In the genomic region with DNA sequence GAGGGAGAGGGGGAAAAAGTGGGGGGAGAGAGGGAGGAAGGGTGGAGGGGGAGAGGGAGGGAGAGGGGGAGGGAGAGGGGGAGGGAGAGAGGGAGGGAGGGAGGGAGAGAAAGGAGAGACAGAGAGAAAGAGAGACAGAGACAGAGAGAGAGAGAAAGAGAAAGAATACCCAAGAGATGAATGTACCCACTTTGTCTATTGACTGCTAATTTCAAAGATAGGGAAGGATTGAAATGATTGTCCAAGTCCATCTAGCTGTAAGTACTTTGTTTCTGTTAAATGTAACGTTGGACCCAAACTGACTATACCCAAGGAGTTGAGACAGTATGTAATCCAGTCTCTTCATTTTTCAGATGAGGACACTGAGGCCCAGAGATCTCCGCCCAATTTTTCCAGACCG, we compare ENCODE assay signal across 35 cellular contexts.
DNase-seq lines count a peak whose midpoint lies in the region; ATAC-seq, FAIRE-seq and TF ChIP-seq lines count a peak whose summit lies in the region.
"Had no signal": no experiment of that assay in that cellular context is flagged by ENCODE, and none has a peak within 500 bp of the region (broad histone marks: within the 10 kb centered on the region; RNA-seq: fewer than 3 reads in every experiment).

No MANE protein-coding gene starts in this region.

- CTCF ChIA-PET in HepG2 (lab: Yijun Ruan, JAX; ENCODE audit: low intra/inter-chr PET ratio, low total read pairs): no interaction called here
- CTCF ChIA-PET in K562 (lab: Yijun Ruan, JAX; ENCODE audit: low intra/inter-chr PET ratio): no interaction called here

- peaks cover 11% of the 10 kb centered on the region; the same call in 1 of the 3 replicates for H3K36me3 Mint-ChIP-seq in GM23338 (ENCODE audit: low read depth)
- H3K36me3 Mint-ChIP-seq: CD14-positive monocyte; CD4-positive, alpha-beta memory T cell; CD4-positive, CD25-positive, alpha-beta regulatory T cell; CD8-positive, alpha-beta memory T cell; CD8-positive, alpha-beta T cell had no signal

- H3K4me1 ChIP-seq in HepG2 (ENCODE audit: insufficient read depth, low read length): no peaks in the 10 kb centered on the region
- H3K4me1 ChIP-seq in right lobe of liver: no peaks in the 10 kb centered on the region
- H3K4me1 ChIP-seq in GM23338 (ENCODE audit: insufficient read depth): no peaks in the 10 kb centered on the region
- H3K4me1 ChIP-seq in K562 (replicated peaks in 1 of 2; ENCODE audit: control insufficient read depth in 2 of 2, insufficient read depth in 2 of 2, low read length in 2 of 2): no peaks in the 10 kb centered on the region
- H3K4me1 ChIP-seq: A549; BE2C; BLaER1; BLaER1 treated with 17β-estradiol and CSF1 and Interleukin-3, amounts not matched to agents 10 nM and 100 nM; Caco-2 had no signal

- H4K20me1 ChIP-seq in HepG2 (ENCODE audit: insufficient read depth, low read length) (no peaks in the 10 kb centered on the region), GM23338 (replicated peaks; ENCODE audit: insufficient read depth) (no peaks in the 10 kb centered on the region), K562 (replicated peaks; ENCODE audit: control insufficient read depth, insufficient read depth, low read length) (no peaks in the 10 kb centered on the region)
- H4K20me1 ChIP-seq: BLaER1; BLaER1 treated with 17β-estradiol and CSF1 and Interleukin-3, amounts not matched to agents 10 nM and 100 nM had no signal

- no peak overlapping the region for H3K4me2 ChIP-seq in HepG2 (ENCODE audit: low read depth, low read length)
- no peak overlapping the region for H3K4me2 ChIP-seq in GM23338
- no peak overlapping the region for H3K4me2 ChIP-seq in K562 (ENCODE audit: insufficient read depth, low read length)
- H3K4me2 ChIP-seq: A549; BLaER1; BLaER1 treated with 17β-estradiol and CSF1 and Interleukin-3, amounts not matched to agents 10 nM and 100 nM had no signal

- H3K4me3 ChIP-seq in HepG2 (replicated peaks in 1 of 3; ENCODE audit: insufficient read depth in 1 of 3, low read depth in 2 of 3, low read length in 3 of 3) (no peak overlapping the region), right lobe of liver (no peak overlapping the region), GM23338 (no peak overlapping the region), K562 (no peak overlapping the region)
- H3K4me3 ChIP-seq: A549; BLaER1; BLaER1 treated with 17β-estradiol and CSF1 and Interleukin-3, amounts not matched to agents 10 nM and 100 nM had no signal

- no peaks in the 10 kb centered on the region for H3F3A ChIP-seq in GM23338 (replicated peaks; ENCODE audit: low read depth)

- no peak overlapping the region for H3K27ac Mint-ChIP-seq in GM23338
- H3K27ac Mint-ChIP-seq: B cell; CD14-positive monocyte; CD4-positive, alpha-beta memory T cell; CD4-positive, alpha-beta T cell; CD4-positive, CD25-positive, alpha-beta regulatory T cell; CD8-positive, alpha-beta memory T cell; CD8-positive, alpha-beta T cell had no signal

- TF ChIP-seq CTCF in HepG2 (CRISPR knock-in tag; IDR thresholded peaks at IDR 0.05) (no peak), right lobe of liver (IDR thresholded peaks at IDR 0.05) (no peak), GM23338 (conservative IDR thresholded peaks at IDR 0.05; ENCODE audit: low read depth in 2 of 2) (no peak), K562 (IDR thresholded peaks at IDR 0.05 in 2 of 3, conservative IDR thresholded peaks at IDR 0.05 in 1 of 3; ENCODE audit: insufficient read depth in 2 of 3, low read depth in 1 of 3, low read length in 3 of 3) (no peak)

- H3K79me2 ChIP-seq in HepG2 (ENCODE audit: insufficient read depth, low read length): no peaks in the 10 kb centered on the region
- H3K79me2 ChIP-seq in GM23338 (replicated peaks; ENCODE audit: insufficient read depth): no peaks in the 10 kb centered on the region
- no peaks in the 10 kb centered on the region for H3K79me2 ChIP-seq in K562 (ENCODE audit: control insufficient read depth, insufficient read depth, low read length)

- FAIRE-seq in HepG2 (lab: Jason Lieb, UNC) (no peak), K562 (lab: Jason Lieb, UNC) (no peak), H54 (lab: Jason Lieb, UNC) (no peak)
- FAIRE-seq: A204.1, A549, D721Med had no signal

- H3K9me3 ChIP-seq in HepG2 (ENCODE audit: low read length): no peaks in the 10 kb centered on the region
- H3K9me3 ChIP-seq in right lobe of liver: no peaks in the 10 kb centered on the region
- no peaks in the 10 kb centered on the region for H3K9me3 ChIP-seq in K562 (replicated peaks; ENCODE audit: control insufficient read depth, insufficient read depth, low read depth, low read length)
- H3K9me3 ChIP-seq: A549; BE2C; BLaER1; BLaER1 treated with 17β-estradiol and CSF1 and Interleukin-3, amounts not matched to agents 10 nM and 100 nM; Caco-2 had no signal

- H3K9me1 ChIP-seq in K562 (ENCODE audit: control insufficient read depth, insufficient read depth, low read length): no peaks in the 10 kb centered on the region

- BruUV-seq in HepG2 (replicated peaks; lab: Mats Ljungman, UMichigan): no TSS peak
- BruUV-seq in K562 (replicated peaks; lab: Mats Ljungman, UMichigan): no TSS peak

- TF ChIP-seq RAD21 in HepG2 (CRISPR knock-in tag; IDR thresholded peaks at IDR 0.05) (no peak), K562 (CRISPR knock-in tag; conservative IDR thresholded peaks at IDR 0.05 in 1 of 2, IDR thresholded peaks at IDR 0.05 in 1 of 2) (no peak)

- no peaks in the 10 kb centered on the region for H3K36me3 ChIP-seq in HepG2 (replicated peaks in 1 of 2; ENCODE audit: control insufficient read depth in 1 of 2, insufficient read depth in 2 of 2, low read length in 2 of 2)
- no peaks in the 10 kb centered on the region for H3K36me3 ChIP-seq in right lobe of liver
- no peaks in the 10 kb centered on the region for H3K36me3 ChIP-seq in GM23338 (ENCODE audit: insufficient read depth)
- no peaks in the 10 kb centered on the region for H3K36me3 ChIP-seq in K562 (ENCODE audit: control insufficient read depth, insufficient read depth, low read length)
- H3K36me3 ChIP-seq: BE2C; BLaER1; BLaER1 treated with 17β-estradiol and CSF1 and Interleukin-3, amounts not matched to agents 10 nM and 100 nM had no signal

- no peaks in the 10 kb centered on the region for H3K4me1 Mint-ChIP-seq in GM23338
- H3K4me1 Mint-ChIP-seq: B cell; CD14-positive monocyte; CD4-positive, alpha-beta memory T cell; CD4-positive, CD25-positive, alpha-beta regulatory T cell; CD8-positive, alpha-beta memory T cell had no signal

- in situ Hi-C loops in HepG2 (cut with HindIII; ENCODE audit: extremely low pct_ligation_motif_present, low pct_unique_long_range_greater_than_20kb) (no loop called here), K562 (cut with MboI) (no loop called here)

- H3K9ac ChIP-seq in HepG2 (ENCODE audit: insufficient read depth, low read depth, low read length) (no peak overlapping the region), K562 (ENCODE audit: insufficient read depth in 1 of 2, low read depth in 2 of 2, low read length in 2 of 2) (no peak overlapping the region)
- H3K9ac ChIP-seq: BLaER1; BLaER1 treated with 17β-estradiol and CSF1 and Interleukin-3, amounts not matched to agents 10 nM and 100 nM had no signal

- H3K27me3 ChIP-seq in HepG2 (ENCODE audit: control insufficient read depth in 1 of 2, insufficient read depth in 2 of 2, low read length in 2 of 2) (no peaks in the 10 kb centered on the region), right lobe of liver (no peaks in the 10 kb centered on the region), GM23338 (ENCODE audit: insufficient read depth) (no peaks in the 10 kb centered on the region), K562 (ENCODE audit: control insufficient read depth in 2 of 2, insufficient read depth in 2 of 2, low read length in 2 of 2) (0 out of 5 replicates have a peak, but pooled peaks cover 0 to 7% of the 10 kb centered on the region in 2 experiments)
- H3K27me3 ChIP-seq: BE2C; BLaER1; BLaER1 treated with 17β-estradiol and CSF1 and Interleukin-3, amounts not matched to agents 10 nM and 100 nM had no signal

- H3K27me3 Mint-ChIP-seq in GM23338 (ENCODE audit: insufficient read depth, low read depth, poor library complexity): peaks cover 1% of the 10 kb centered on the region
- H3K27me3 Mint-ChIP-seq: B cell; CD4-positive, alpha-beta memory T cell; CD4-positive, alpha-beta T cell; CD4-positive, CD25-positive, alpha-beta regulatory T cell had no signal

- POLR2A ChIA-PET in HepG2 (lab: Yijun Ruan, JAX) (no interaction called here), K562 (lab: Yijun Ruan, JAX) (no interaction called here)

- peaks cover 8% of the 10 kb centered on the region; the same call in 1 of the 3 replicates for H3K9me3 Mint-ChIP-seq in GM23338

- H3K4me3 Mint-ChIP-seq in GM23338: no peak overlapping the region
- H3K4me3 Mint-ChIP-seq: B cell; CD14-positive monocyte; CD4-positive, alpha-beta memory T cell; CD4-positive, alpha-beta T cell; CD4-positive, CD25-positive, alpha-beta regulatory T cell; CD8-positive, alpha-beta memory T cell; CD8-positive, alpha-beta T cell had no signal

- no peak for ATAC-seq in HepG2
- no peak for ATAC-seq in right lobe of liver
- ATAC-seq in GM23338: no peak
- ATAC-seq in K562: no peak
- ATAC-seq: A549; CD8-positive, alpha-beta T cell had no signal

- intact Hi-C loops in HepG2 (cut with micrococcal nuclease; ENCODE audit: unreplicated experiment): no loop called here
- intact Hi-C loops in right lobe of liver (cut with DNase I): no loop called here
- intact Hi-C loops in K562 (cut with micrococcal nuclease): no loop called here

- WGBS in HepG2 (ENCODE audit: low lambda C conversion rate): 6% methylated on average over 3 of the region's 3 CpGs
- WGBS in right lobe of liver (ENCODE audit: insufficient coverage, low coverage, low lambda C conversion rate, missing lambda C conversion rate): 81% methylated on average over 3 of the region's 3 CpGs
- 0% methylated on average over 3 of the region's 3 CpGs for WGBS in K562 (ENCODE audit: insufficient coverage, low coverage, missing lambda C conversion rate)

- TF ChIP-seq POLR2A in HepG2 (IDR thresholded peaks at IDR 0.05; ENCODE audit: insufficient read depth in 1 of 2, low read depth in 2 of 2, low read length in 2 of 2) (no peak), right lobe of liver (IDR thresholded peaks at IDR 0.05) (no peak), K562 (conservative IDR thresholded peaks at IDR 0.05) (no peak), H54 (IDR thresholded peaks at IDR 0.05; ENCODE audit: low read depth, low read length) (no peak)

- no peak for DNase-seq in HepG2 (ENCODE audit: low spot score)
- no peak for DNase-seq in right lobe of liver
- peak; percentile 19 for DNase-seq in GM23338 (ENCODE audit: low spot score)
- no peak for DNase-seq in K562 (ENCODE audit: extremely low read depth in 1 of 4, low spot score in 3 of 4)
- DNase-seq in NCI-H2171 treated with DMSO at 0.1 percent for 48 hours (lab: John Stamatoyannopoulos, UW): no peak
- DNase-seq in H54 (ENCODE audit: insufficient read length, low spot score): no peak
- DNase-seq: 8988T; ACHN; AML-193; BE2C; C1 segment of cervical spinal cord; Caco-2; Calu3; CD4-positive, alpha-beta memory T cell; CD4-positive, alpha-beta T cell; CD4-positive, CD25-positive, alpha-beta regulatory T cell; CD8-positive, alpha-beta memory T cell; CD8-positive, alpha-beta T cell; COR-L47; DMS 273 treated with DMSO at 0.1 percent for 48 hours; DMS153; DMS53; DMS79; DMS79 treated with DMSO at 0.1 percent for 48 hours; DND-41; EL had no signal

- H3K27ac ChIP-seq in HepG2 (ENCODE audit: extremely low read length, insufficient read depth, low read length) (no peak overlapping the region), right lobe of liver (no peak overlapping the region), GM23338 (ENCODE audit: low read depth) (no peak overlapping the region), K562 (ENCODE audit: extremely low read depth, low read depth, low read length) (no peak overlapping the region)
- H3K27ac ChIP-seq: 22Rv1; A549; BLaER1; BLaER1 treated with 17β-estradiol and CSF1 and Interleukin-3, amounts not matched to agents 10 nM and 100 nM; C4-2B had no signal

- H2AFZ ChIP-seq in HepG2 (ENCODE audit: low read length) (no peak overlapping the region), GM23338 (no peak overlapping the region), K562 (ENCODE audit: low read depth, low read length) (no peak overlapping the region)

- no peaks in the 10 kb centered on the region; the same call in 1 of the 2 replicates for H3K9me2 ChIP-seq in GM23338 (ENCODE audit: insufficient read depth)

- no peak for TF ChIP-seq EP300 in HepG2 (IDR thresholded peaks at IDR 0.05; ENCODE audit: low read depth in 2 of 2, low read length in 2 of 2)
- TF ChIP-seq EP300 in HepG2 (CRISPR knock-in tag; IDR thresholded peaks at IDR 0.05; ENCODE audit: borderline replicate concordance): no peak
- TF ChIP-seq EP300 in K562 (IDR thresholded peaks at IDR 0.05; ENCODE audit: low read length): no peak
